Comparison of ENCODE assay signal across 15 cellular contexts in genomic region chr2:234968633-234969328, GRCh38. TPM values are rescaled to one million over a fixed set of nuclear protein-coding genes. Genes with fewer than 3 reads are reported as not detected.
A peak's percentile ranks its signal among the peaks of the same experiment; 100 is the strongest.
DNase-seq lines count a peak whose midpoint lies in the region; ATAC-seq and TF ChIP-seq lines count a peak whose summit lies in the region.
"Had no signal": no experiment of that assay in that cellular context is flagged by ENCODE, and none has a peak within 500 bp of the region (broad histone marks: within the 10 kb centered on the region; RNA-seq: fewer than 3 reads in every experiment).

No MANE protein-coding gene starts in this region.

- peaks cover 98% of the 10 kb centered on the region for H3K79me2 ChIP-seq in hepatocyte

- H3K9me3 ChIP-seq in hepatocyte (ENCODE audit: low read depth): no peaks in the 10 kb centered on the region
- H3K9me3 ChIP-seq in spleen: no peaks in the 10 kb centered on the region

- TF ChIP-seq CTCF in hepatocyte (IDR thresholded peaks at IDR 0.05; ENCODE audit: poor library complexity) (no peak), spleen (IDR thresholded peaks at IDR 0.05 in 8 of 11, conservative IDR thresholded peaks at IDR 0.05 in 3 of 11) (no peak)

- WGBS in hepatocyte (ENCODE audit: low lambda C conversion rate, missing lambda C conversion rate): 64% methylated on average over 14 of the region's 14 CpGs
- WGBS in spleen, 5 donors: 50 to 69% (median 58%) methylated on average over 12 to 14 of the region's 14 CpGs

- H3K9me2 ChIP-seq in hepatocyte (replicated peaks; ENCODE audit: insufficient read depth): no peaks in the 10 kb centered on the region

- H3K4me3 ChIP-seq in hepatocyte (no peak overlapping the region), spleen (no peak overlapping the region)
- H3K4me3 ChIP-seq: skin epidermis had no signal

- DNase-seq in NCI-H2107 treated with DMSO at 0.1 percent for 48 hours (lab: John Stamatoyannopoulos, UW; ENCODE audit: unreplicated experiment): peak; percentile 43
- DNase-seq in NCI-H2107 (lab: John Stamatoyannopoulos, UW): no peak
- DNase-seq in NOMO-1 treated with dmso at 0.1 percent for 144 hours (lab: John Stamatoyannopoulos, UW; ENCODE audit: unreplicated experiment): peak; percentile 25
- no peak for DNase-seq in hepatocyte (ENCODE audit: low spot score)
- DNase-seq in spleen: peak; percentile 44
- DNase-seq: activated CD8-positive, alpha-beta memory T cell treated with anti-CD3 and anti-CD28 coated beads, Interleukin-2, amount 10 ng/mL, durations not matched to agents 7 days and 5 days; activated naive CD8-positive, alpha-beta T cell treated with anti-CD3 and anti-CD28 coated beads for 36 hours; DMS153; immature natural killer cell; NCI-H1105 treated with DMSO at 0.1 percent for 48 hours; PC-3 had no signal

- no peak overlapping the region for H2AFZ ChIP-seq in hepatocyte

- H4K20me1 ChIP-seq in hepatocyte (ENCODE audit: insufficient read depth, poor library complexity, severe bottlenecking): peaks cover 88% of the 10 kb centered on the region

- peak overlapping the region; percentile 16 for H3K4me2 ChIP-seq in hepatocyte

- H3K27me3 ChIP-seq in hepatocyte (no peaks in the 10 kb centered on the region), spleen (replicated peaks in 1 of 7) (peaks cover 0 to 16% (median 0%) of the 10 kb centered on the region in 7 donors)

- H3K36me3 ChIP-seq in hepatocyte (replicated peaks; ENCODE audit: insufficient read depth, low read depth): no peaks in the 10 kb centered on the region
- H3K36me3 ChIP-seq in spleen: no peaks in the 10 kb centered on the region

- H3K4me1 ChIP-seq in hepatocyte (ENCODE audit: insufficient read depth): peaks cover 35% of the 10 kb centered on the region
- peaks cover 0 to 17% (median 6%) of the 10 kb centered on the region in 6 donors for H3K4me1 ChIP-seq in spleen

- ATAC-seq in GM21360 (IDR thresholded peaks at IDR 0.05; ENCODE audit: unreplicated experiment) (no peak), HG03460 (IDR thresholded peaks at IDR 0.05; ENCODE audit: unreplicated experiment) (no peak), HG02759 (IDR thresholded peaks at IDR 0.05; ENCODE audit: unreplicated experiment) (no peak)
- ATAC-seq: activated CD8-positive, alpha-beta memory T cell treated with anti-CD3 and anti-CD28 coated beads, Interleukin-2, amount 10 ng/mL, durations not matched to agents 7 days and 5 days; PC-3 had no signal

- intact Hi-C loops in spleen (cut with DNase I; ENCODE audit: low total_unique reads): no loop called here

- no peak for TF ChIP-seq POLR2A in spleen (IDR thresholded peaks at IDR 0.05)

- peak overlapping the region; percentile 26 for H3K27ac ChIP-seq in hepatocyte
- H3K27ac ChIP-seq in spleen: no peak overlapping the region

RNA-seq across cellular contexts. Expression of gene SH3BP4, which starts 17.0 kb away (rescaled TPM):
- total RNA-seq in hepatocyte (32.0 and 35.9 TPM in 2 replicates), spleen (10 to 100 TPM; 10.2 to 21.0 (median 20.0) TPM)
- polyA plus RNA-seq in hepatocyte (20.3 and 23.3 TPM in 2 replicates), spleen (1 to 10 TPM; 2.3 to 3.7 (median 3.7) TPM)

Comparison
In these comparisons a context has a peak if more than half of its experiments do, and no peak if none do; other contexts are left out.
1. DNase-seq: peak in NCI-H2107 treated with DMSO at 0.1 percent for 48 hours (single experiment), NOMO-1 treated with dmso at 0.1 percent for 144 hours (single experiment) and spleen (single experiment); none in NCI-H2107 (single experiment) and hepatocyte (single experiment).